ENCODE assay signal across 8 cellular contexts in genomic region chr3:185959609-185960517, GRCh38. TPM values are rescaled to one million over a fixed set of nuclear protein-coding genes. Genes with fewer than 3 reads are reported as not detected.
DNase-seq lines count a peak whose midpoint lies in the region; ATAC-seq and TF ChIP-seq lines count a peak whose summit lies in the region.

No MANE protein-coding gene starts in this region.

- peak overlapping the region; percentile 23 for H3K4me3 ChIP-seq in A673 (ENCODE audit: low read depth, low read length, poor library complexity, severe bottlenecking)
- peak overlapping the region; percentile 16 for H3K4me3 ChIP-seq in HFF-Myc (replicated peaks; ENCODE audit: low read depth, low read length)

- H3K4me1 ChIP-seq in A673 (ENCODE audit: insufficient read depth, low read length, poor library complexity, severe bottlenecking): peaks cover 18% of the 10 kb centered on the region

- H3K4me1 Mint-ChIP-seq in WTC11: no peaks in the 10 kb centered on the region

- H3K27ac Mint-ChIP-seq in WTC11: no peak overlapping the region

- TF ChIP-seq CTCF in A673 (conservative IDR thresholded peaks at IDR 0.05; ENCODE audit: low read depth, low read length) (no peak), HFF-Myc (IDR thresholded peaks at IDR 0.05; ENCODE audit: low read depth, low read length, missing control alignments) (no peak), WTC11 (IDR thresholded peaks at IDR 0.05) (no peak)

- H3K36me3 ChIP-seq in A673 (ENCODE audit: insufficient read depth, low read length, poor library complexity, severe bottlenecking): no peaks in the 10 kb centered on the region

- ATAC-seq in WTC11: no peak
- no peak for ATAC-seq in HG02678 (IDR thresholded peaks at IDR 0.05; ENCODE audit: unreplicated experiment)
- ATAC-seq in HG03139 (IDR thresholded peaks at IDR 0.05; ENCODE audit: unreplicated experiment): no peak

- CTCF ChIA-PET in A673 (lab: Charles Lee): interaction anchor here (5.1 kb wide), 1 partner anchor 16 kb away, joined by 30 read pairs; no protein-coding TSS in a partner anchor
- CTCF ChIA-PET in WTC11 (lab: Charles Lee): interaction anchor here (0.6 to 5.4 kb wide), 4 partner anchors 9 to 163 kb away, joined by 3 to 37 read pairs (median 6); no protein-coding TSS in a partner anchor

- H3K36me3 Mint-ChIP-seq in WTC11: no peaks in the 10 kb centered on the region

- no peak overlapping the region for H3K4me3 Mint-ChIP-seq in WTC11

- TSS peak; percentile 95 for BruUV-seq in A673 (replicated peaks; lab: Mats Ljungman, UMichigan)

- H3K27ac ChIP-seq in A673 (ENCODE audit: low read depth, low read length, poor library complexity, severe bottlenecking): peak overlapping the region; percentile 86

- peaks cover 15% of the 10 kb centered on the region; the same call in 1 of the 2 replicates for H3K9me3 Mint-ChIP-seq in WTC11

- H3K27me3 Mint-ChIP-seq in WTC11 (ENCODE audit: low read depth): no peaks in the 10 kb centered on the region

- DNase-seq in A673 (ENCODE audit: low spot score): peak; percentile 83
- peak; percentile 67 for DNase-seq in HFF-Myc (ENCODE audit: extremely low read depth, low read depth)
- DNase-seq in WTC11 (ENCODE audit: low spot score): no peak
- DNase-seq in kidney glomerular epithelial cell (lab: John Stamatoyannopoulos, UW): peak; percentile 13
- no peak for DNase-seq in T-helper 9 cell
- DNase-seq in putamen (ENCODE audit: low spot score): no peak

- H3K27me3 ChIP-seq in A673 (replicated peaks; ENCODE audit: insufficient read depth, low read depth, low read length, poor library complexity): no peaks in the 10 kb centered on the region

- H3K9me3 ChIP-seq in A673 (ENCODE audit: low read depth, low read length, poor library complexity, severe bottlenecking): no peaks in the 10 kb centered on the region

- POLR2A ChIA-PET in A673 (lab: Charles Lee; ENCODE audit: low non-redundant PET) (interaction anchor here (0.7 kb wide), 2 partner anchors 223 to 303 kb away, joined by 3 to 21 read pairs; no protein-coding TSS in a partner anchor), WTC11 (lab: Charles Lee) (interaction anchor here (0.6 kb wide), 2 partner anchors 10 to 282 kb away, joined by 3 to 6 read pairs; no protein-coding TSS in a partner anchor)

- intact Hi-C loops in A673 (cut with micrococcal nuclease; ENCODE audit: unreplicated experiment): no loop called here

TF ChIP-seq in WTC11, 78 proteins besides CTCF, POLR2A, EP300 and RAD21:
- no peak for TF ChIP-seq CREB1 (CRISPR knock-in tag; IDR thresholded peaks at IDR 0.05)
- peak; percentile 59 for TF ChIP-seq GABPB1 (CRISPR knock-in tag; IDR thresholded peaks at IDR 0.05)
- TF ChIP-seq ZNF281 (CRISPR knock-in tag; IDR thresholded peaks at IDR 0.05): no peak
- no peak for TF ChIP-seq FOXK1 (CRISPR knock-in tag; IDR thresholded peaks at IDR 0.05)
TF ChIP-seq in WTC11: peak in this region for 1.

RNA-seq across cellular contexts. Expression of gene TRA2B, which starts 22.0 kb away (rescaled TPM):
- 328 and 339 TPM in 2 replicates for total RNA-seq in A673 (2021)
- 214 to 240 TPM (median 236 TPM) in 3 replicates for total RNA-seq in WTC11 (2021)

Comparison
In these comparisons a context has a peak if more than half of its experiments do, and no peak if none do; other contexts are left out.
1. DNase-seq: peak in A673 (single experiment), HFF-Myc (single experiment) and kidney glomerular epithelial cell (single experiment); none in WTC11 (single experiment), T-helper 9 cell (single experiment) and putamen (single experiment).